In genomic region chr1:3535732-3536131, GRCh38 we compare ENCODE assay signal across 39 cellular contexts.
"Had no signal": no experiment of that assay in that cellular context is flagged by ENCODE, and none has a peak within 500 bp of the region (broad histone marks: within the 10 kb centered on the region; RNA-seq: fewer than 3 reads in every experiment).

No MANE protein-coding gene starts in this region.

- H3K36me3 Mint-ChIP-seq: activated CD4-positive, alpha-beta memory T cell treated with anti-CD3 and anti-CD28 coated beads for 36 hours; activated naive CD4-positive, alpha-beta T cell treated with anti-CD3 and anti-CD28 coated beads, Interleukin-2, amount 50 U/mL, for 72 hours; activated naive CD8-positive, alpha-beta T cell treated with anti-CD3 and anti-CD28 coated beads for 36 hours had no signal

- H3K9me3 Mint-ChIP-seq: activated B cell treated with CpG ODN at 0.5 μM for 24 hours; activated CD4-positive, alpha-beta memory T cell treated with anti-CD3 and anti-CD28 coated beads for 36 hours; activated CD4-positive, alpha-beta T cell treated with anti-CD3 and anti-CD28 coated beads, Interleukin-2, amount 10 ng/mL, durations not matched to agents 24 days and 14 days; activated CD8-positive, alpha-beta T cell treated with anti-CD3 and anti-CD28 coated beads for 36 hours; activated naive CD4-positive, alpha-beta T cell treated with anti-CD3 and anti-CD28 coated beads for 36 hours; activated naive CD4-positive, alpha-beta T cell treated with anti-CD3 and anti-CD28 coated beads, Interleukin-2, amount 50 U/mL, for 72 hours; activated naive CD8-positive, alpha-beta T cell treated with anti-CD3 and anti-CD28 coated beads for 36 hours; activated T-cell treated with anti-CD3 and anti-CD28 coated beads, Interleukin-2, amount 50 U/mL, for 4 hours; activated T-cell treated with anti-CD3 and anti-CD28 coated beads, Interleukin-2, amount 50 U/mL, for 72 hours; activated T-helper 1 cell treated with anti-CD3 and anti-CD28 coated beads, Interleukin-12 subunit alpha, Interleukin-12 subunit beta, Interleukin-2, Interleukin-4 antibody, amounts not matched to agents 30 ng/mL and 10 ng/mL and 1 ng/mL, durations not matched to agents 14 hours and 24 hours and 36 hours; activated T-helper 17 cell treated with anti-CD3 and anti-CD28 coated beads, Interleukin-2, amount 50 U/mL, for 72 hours; central memory CD8-positive, alpha-beta T cell; T-helper 1 cell treated with Interleukin-12 subunit alpha and Interleukin-12 subunit beta and Interleukin-4 antibody, amounts not matched to agents 30 μg/mL and 1 μg/mL, for 36 hours; T-helper 2 cell treated with Interferon-gamma antibody and Interleukin-4, amounts not matched to agents 5 μg/mL and 100 μg/mL, for 36 hours had no signal

- H3K36me3 ChIP-seq: adrenal gland, brain microvascular endothelial cell, breast epithelium had no signal

- DNase-seq: activated B cell treated with CpG ODN at 0.5 μM for 24 hours; activated CD4-positive, alpha-beta memory T cell treated with anti-CD3 and anti-CD28 coated beads for 36 hours; activated CD4-positive, alpha-beta T cell treated with anti-CD3 and anti-CD28 coated beads for 4 hours; activated CD4-positive, alpha-beta T cell treated with anti-CD3 and anti-CD28 coated beads, Interleukin-2, amount 10 ng/mL, durations not matched to agents 24 days and 14 days; activated CD4-positive, alpha-beta T cell treated with anti-CD3 and anti-CD28 coated beads, Interleukin-2, amount 50 U/mL, for 1 hour; activated CD4-positive, alpha-beta T cell treated with anti-CD3 and anti-CD28 coated beads, Interleukin-2, amount 50 U/mL, for 4 hours; activated CD4-positive, CD25-positive, alpha-beta regulatory T cell treated with anti-CD3 and anti-CD28 coated beads, Interleukin-2, amount 50 U/mL, for 72 hours; activated CD8-positive, alpha-beta memory T cell treated with anti-CD3 and anti-CD28 coated beads, Interleukin-2, amount 50 U/mL, for 4 hours; activated CD8-positive, alpha-beta T cell treated with anti-CD3 and anti-CD28 coated beads for 36 hours; activated effector memory CD4-positive, alpha-beta T cell treated with anti-CD3 and anti-CD28 coated beads, Interleukin-2, amount 50 U/mL, for 16 hours; activated gamma-delta T cell treated with Interleukin-2 at 50 U/mL for 16 hours; activated naive CD4-positive, alpha-beta T cell; activated naive CD4-positive, alpha-beta T cell treated with anti-CD3 and anti-CD28 coated beads for 36 hours; activated naive CD4-positive, alpha-beta T cell treated with anti-CD3 and anti-CD28 coated beads, Interleukin-2, amount 50 U/mL, for 16 hours; activated naive CD8-positive, alpha-beta T cell treated with anti-CD3 and anti-CD28 coated beads for 36 hours; activated T-cell treated with anti-CD3 and anti-CD28 coated beads for 4 hours; activated T-cell treated with anti-CD3 and anti-CD28 coated beads, Interleukin-2, amount 50 U/mL, for 1 hour; activated T-cell treated with anti-CD3 and anti-CD28 coated beads, Interleukin-2, amount 50 U/mL, for 4 hours; activated T-cell treated with anti-CD3 and anti-CD28 coated beads, Interleukin-2, amount 50 U/mL, for 72 hours; adrenal gland; amniotic stem cell; aorta; body of pancreas; brain microvascular endothelial cell; caudate nucleus; cerebellar nuclear complex; T-helper 1 cell; T-helper 2 cell; T-helper 9 cell had no signal

- H3K4me3 Mint-ChIP-seq: activated B cell treated with CpG ODN at 0.5 μM for 24 hours; activated CD4-positive, alpha-beta memory T cell treated with anti-CD3 and anti-CD28 coated beads for 36 hours; activated CD4-positive, alpha-beta T cell treated with anti-CD3 and anti-CD28 coated beads, Interleukin-2, amount 10 ng/mL, durations not matched to agents 24 days and 14 days; activated CD8-positive, alpha-beta T cell treated with anti-CD3 and anti-CD28 coated beads for 36 hours; activated naive CD4-positive, alpha-beta T cell treated with anti-CD3 and anti-CD28 coated beads for 36 hours; activated naive CD8-positive, alpha-beta T cell treated with anti-CD3 and anti-CD28 coated beads for 36 hours; activated T-cell treated with anti-CD3 and anti-CD28 coated beads, Interleukin-2, amount 50 U/mL, for 4 hours; activated T-cell treated with anti-CD3 and anti-CD28 coated beads, Interleukin-2, amount 50 U/mL, for 72 hours; activated T-helper 1 cell treated with anti-CD3 and anti-CD28 coated beads, Interleukin-12 subunit alpha, Interleukin-12 subunit beta, Interleukin-2, Interleukin-4 antibody, amounts not matched to agents 30 ng/mL and 10 ng/mL and 1 ng/mL, durations not matched to agents 14 hours and 24 hours and 36 hours; activated T-helper 17 cell treated with anti-CD3 and anti-CD28 coated beads, Interleukin-2, amount 50 U/mL, for 72 hours; central memory CD8-positive, alpha-beta T cell; T-helper 1 cell treated with Interleukin-12 subunit alpha and Interleukin-12 subunit beta and Interleukin-4 antibody, amounts not matched to agents 30 μg/mL and 1 μg/mL, for 36 hours; T-helper 2 cell treated with Interferon-gamma antibody and Interleukin-4, amounts not matched to agents 5 μg/mL and 100 μg/mL, for 36 hours had no signal

- H3K9me3 ChIP-seq: adrenal gland, body of pancreas, breast epithelium had no signal

- H3K27me3 ChIP-seq: body of pancreas, brain microvascular endothelial cell, breast epithelium had no signal

- H3K27ac ChIP-seq: adrenal gland, body of pancreas, brain microvascular endothelial cell, VCaP had no signal

- H3K27me3 Mint-ChIP-seq: activated B cell treated with CpG ODN at 0.5 μM for 24 hours; activated CD4-positive, alpha-beta memory T cell treated with anti-CD3 and anti-CD28 coated beads for 36 hours; activated CD4-positive, alpha-beta T cell treated with anti-CD3 and anti-CD28 coated beads, Interleukin-2, amount 10 ng/mL, durations not matched to agents 24 days and 14 days; activated CD8-positive, alpha-beta T cell treated with anti-CD3 and anti-CD28 coated beads for 36 hours; activated naive CD8-positive, alpha-beta T cell treated with anti-CD3 and anti-CD28 coated beads for 36 hours; activated T-helper 17 cell treated with anti-CD3 and anti-CD28 coated beads, Interleukin-2, amount 50 U/mL, for 72 hours; central memory CD8-positive, alpha-beta T cell had no signal

- FAIRE-seq: astrocyte, TTC549 had no signal

- H3K4me3 ChIP-seq: adrenal gland, body of pancreas, breast epithelium had no signal

- H3K27ac Mint-ChIP-seq: activated B cell treated with CpG ODN at 0.5 μM for 24 hours; activated CD4-positive, alpha-beta memory T cell treated with anti-CD3 and anti-CD28 coated beads for 36 hours; activated CD4-positive, alpha-beta T cell treated with anti-CD3 and anti-CD28 coated beads, Interleukin-2, amount 10 ng/mL, durations not matched to agents 24 days and 14 days; activated CD8-positive, alpha-beta T cell treated with anti-CD3 and anti-CD28 coated beads for 36 hours; activated naive CD4-positive, alpha-beta T cell treated with anti-CD3 and anti-CD28 coated beads for 36 hours; activated naive CD4-positive, alpha-beta T cell treated with anti-CD3 and anti-CD28 coated beads, Interleukin-2, amount 50 U/mL, for 72 hours; activated naive CD8-positive, alpha-beta T cell treated with anti-CD3 and anti-CD28 coated beads for 36 hours; activated T-cell treated with anti-CD3 and anti-CD28 coated beads, Interleukin-2, amount 50 U/mL, for 72 hours; activated T-helper 1 cell treated with anti-CD3 and anti-CD28 coated beads, Interleukin-12 subunit alpha, Interleukin-12 subunit beta, Interleukin-2, Interleukin-4 antibody, amounts not matched to agents 30 ng/mL and 10 ng/mL and 1 ng/mL, durations not matched to agents 14 hours and 24 hours and 36 hours; activated T-helper 17 cell treated with anti-CD3 and anti-CD28 coated beads, Interleukin-2, amount 50 U/mL, for 72 hours; T-helper 1 cell treated with Interleukin-12 subunit alpha and Interleukin-12 subunit beta and Interleukin-4 antibody, amounts not matched to agents 30 μg/mL and 1 μg/mL, for 36 hours; T-helper 2 cell treated with Interferon-gamma antibody and Interleukin-4, amounts not matched to agents 5 μg/mL and 100 μg/mL, for 36 hours had no signal

- ATAC-seq: activated CD8-positive, alpha-beta T cell treated with anti-CD3 and anti-CD28 coated beads for 36 hours; activated naive CD4-positive, alpha-beta T cell treated with anti-CD3 and anti-CD28 coated beads, Interleukin-2, amount 50 U/mL, for 72 hours; activated T-cell treated with anti-CD3 and anti-CD28 coated beads, Interleukin-2, amount 50 U/mL, for 4 hours; activated T-cell treated with anti-CD3 and anti-CD28 coated beads, Interleukin-2, amount 50 U/mL, for 72 hours; activated T-helper 17 cell treated with anti-CD3 and anti-CD28 coated beads, Interleukin-2, amount 50 U/mL, for 72 hours; body of pancreas had no signal
